In the genomic region with DNA sequence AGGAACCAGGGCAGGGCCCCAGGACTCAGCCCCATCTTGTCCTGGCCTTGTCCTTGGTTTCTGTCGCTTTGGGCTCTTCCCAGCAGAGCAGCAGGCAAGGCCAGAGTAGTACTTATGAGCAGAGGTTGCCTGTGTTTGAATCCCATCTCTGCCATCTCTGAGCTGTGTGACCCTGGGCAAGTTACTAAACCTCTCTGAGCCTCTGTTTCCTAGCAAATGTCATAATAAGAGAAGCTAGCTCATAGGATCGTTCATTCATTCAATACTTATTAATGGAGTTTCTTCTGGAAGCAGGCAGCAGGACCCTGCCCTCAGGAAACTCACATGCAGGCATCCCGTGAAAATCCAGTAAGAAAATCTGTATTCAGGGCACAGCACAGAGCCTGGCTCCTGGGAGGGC, we compare ENCODE assay signal across 31 cellular contexts.
"Had no signal": no experiment of that assay in that cellular context is flagged by ENCODE, and none has a peak within 500 bp of the region (broad histone marks: within the 10 kb centered on the region; RNA-seq: fewer than 3 reads in every experiment).

No MANE protein-coding gene starts in this region.

- H3K27ac ChIP-seq: brain microvascular endothelial cell, Peyer's patch had no signal

- H3K4me3 ChIP-seq: MG63, Peyer's patch had no signal

- H3K27me3 ChIP-seq: brain microvascular endothelial cell, Peyer's patch had no signal

- DNase-seq: activated CD4-positive, alpha-beta T cell treated with anti-CD3 and anti-CD28 coated beads, Interleukin-2, amount 10 ng/mL, durations not matched to agents 24 days and 14 days; activated CD4-positive, alpha-beta T cell treated with anti-CD3 and anti-CD28 coated beads, Interleukin-2, amount 50 U/mL, for 4 hours; activated CD8-positive, alpha-beta T cell treated with anti-CD3 and anti-CD28 coated beads for 36 hours; activated effector memory CD4-positive, alpha-beta T cell treated with anti-CD3 and anti-CD28 coated beads, Interleukin-2, amount 50 U/mL, for 16 hours; activated naive CD4-positive, alpha-beta T cell; activated naive CD4-positive, alpha-beta T cell treated with anti-CD3 and anti-CD28 coated beads, Interleukin-2, amount 50 U/mL, for 16 hours; activated naive CD8-positive, alpha-beta T cell treated with anti-CD3 and anti-CD28 coated beads for 36 hours; activated T-cell treated with anti-CD3 and anti-CD28 coated beads, Interleukin-2, amount 50 U/mL, for 1 hour; activated T-cell treated with anti-CD3 and anti-CD28 coated beads, Interleukin-2, amount 50 U/mL, for 72 hours; amniotic stem cell; aorta; brain microvascular endothelial cell; central memory CD4-positive, alpha-beta T cell; Kasumi-1; MG63; MV-4-11; NCI-H1092; NCI-H1436 treated with DMSO at 0.1 percent for 48 hours; NCI-H1694 treated with DMSO at 0.1 percent for 48 hours; NCI-H2029; NCI-H510A; NCI-H748 treated with DMSO at 0.1 percent for 48 hours; NK-92 treated with Interleukin-12 subunit alpha and Interleukin-12 subunit beta, amount 100 ng/mL, for 24 hours; PC-3; Peyer's patch; Right ventricle myocardium superior; RPMI8226; SW 1271; T-helper 1 cell; T1000 had no signal

- H3K9me3 ChIP-seq: MG63, Peyer's patch had no signal

- H3K36me3 ChIP-seq: brain microvascular endothelial cell, MG63, Peyer's patch had no signal

- H3K4me1 ChIP-seq: Peyer's patch had no signal

- ATAC-seq: activated CD8-positive, alpha-beta T cell treated with anti-CD3 and anti-CD28 coated beads for 36 hours; activated T-cell treated with anti-CD3 and anti-CD28 coated beads, Interleukin-2, amount 50 U/mL, for 72 hours; activated T-helper 17 cell treated with anti-CD3 and anti-CD28 coated beads, Interleukin-2, amount 50 U/mL, for 72 hours; PC-3 had no signal
